In genomic region chr16:68235105-68235881, GRCh38 we compare ENCODE assay signal across 1 cellular context.
TF ChIP-seq lines count a peak whose summit lies in the region.

No MANE protein-coding gene starts in this region.

TF ChIP-seq in HepG2, 621 proteins besides CTCF, POLR2A, EP300 and RAD21 (continued from another document and continues in another):
- TF ChIP-seq, protein P1, sequence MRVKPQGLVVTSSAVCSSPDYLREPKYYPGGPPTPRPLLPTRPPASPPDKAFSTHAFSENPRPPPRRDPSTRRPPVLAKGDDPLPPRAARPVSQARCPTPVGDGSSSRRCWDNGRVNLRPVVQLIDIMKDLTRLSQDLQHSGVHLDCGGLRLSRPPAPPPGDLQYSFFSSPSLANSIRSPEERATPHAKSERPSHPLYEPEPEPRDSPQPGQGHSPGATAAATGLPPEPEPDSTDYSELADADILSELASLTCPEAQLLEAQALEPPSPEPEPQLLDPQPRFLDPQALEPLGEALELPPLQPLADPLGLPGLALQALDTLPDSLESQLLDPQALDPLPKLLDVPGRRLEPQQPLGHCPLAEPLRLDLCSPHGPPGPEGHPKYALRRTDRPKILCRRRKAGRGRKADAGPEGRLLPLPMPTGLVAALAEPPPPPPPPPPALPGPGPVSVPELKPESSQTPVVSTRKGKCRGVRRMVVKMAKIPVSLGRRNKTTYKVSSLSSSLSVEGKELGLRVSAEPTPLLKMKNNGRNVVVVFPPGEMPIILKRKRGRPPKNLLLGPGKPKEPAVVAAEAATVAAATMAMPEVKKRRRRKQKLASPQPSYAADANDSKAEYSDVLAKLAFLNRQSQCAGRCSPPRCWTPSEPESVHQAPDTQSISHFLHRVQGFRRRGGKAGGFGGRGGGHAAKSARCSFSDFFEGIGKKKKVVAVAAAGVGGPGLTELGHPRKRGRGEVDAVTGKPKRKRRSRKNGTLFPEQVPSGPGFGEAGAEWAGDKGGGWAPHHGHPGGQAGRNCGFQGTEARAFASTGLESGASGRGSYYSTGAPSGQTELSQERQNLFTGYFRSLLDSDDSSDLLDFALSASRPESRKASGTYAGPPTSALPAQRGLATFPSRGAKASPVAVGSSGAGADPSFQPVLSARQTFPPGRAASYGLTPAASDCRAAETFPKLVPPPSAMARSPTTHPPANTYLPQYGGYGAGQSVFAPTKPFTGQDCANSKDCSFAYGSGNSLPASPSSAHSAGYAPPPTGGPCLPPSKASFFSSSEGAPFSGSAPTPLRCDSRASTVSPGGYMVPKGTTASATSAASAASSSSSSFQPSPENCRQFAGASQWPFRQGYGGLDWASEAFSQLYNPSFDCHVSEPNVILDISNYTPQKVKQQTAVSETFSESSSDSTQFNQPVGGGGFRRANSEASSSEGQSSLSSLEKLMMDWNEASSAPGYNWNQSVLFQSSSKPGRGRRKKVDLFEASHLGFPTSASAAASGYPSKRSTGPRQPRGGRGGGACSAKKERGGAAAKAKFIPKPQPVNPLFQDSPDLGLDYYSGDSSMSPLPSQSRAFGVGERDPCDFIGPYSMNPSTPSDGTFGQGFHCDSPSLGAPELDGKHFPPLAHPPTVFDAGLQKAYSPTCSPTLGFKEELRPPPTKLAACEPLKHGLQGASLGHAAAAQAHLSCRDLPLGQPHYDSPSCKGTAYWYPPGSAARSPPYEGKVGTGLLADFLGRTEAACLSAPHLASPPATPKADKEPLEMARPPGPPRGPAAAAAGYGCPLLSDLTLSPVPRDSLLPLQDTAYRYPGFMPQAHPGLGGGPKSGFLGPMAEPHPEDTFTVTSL (CRISPR knock-in tag; IDR thresholded peaks at IDR 0.05; ENCODE audit: borderline replicate concordance) = peak; percentile 49
- no peak for TF ChIP-seq KLF13 (CRISPR knock-in tag; IDR thresholded peaks at IDR 0.05)
- TF ChIP-seq ZNF557 (CRISPR knock-in tag; IDR thresholded peaks at IDR 0.05) = no peak
- no peak; the same call in 1 of the 2 replicates for TF ChIP-seq AHR (CRISPR knock-in tag; IDR thresholded peaks at IDR 0.05)
- TF ChIP-seq ZBTB39 (CRISPR knock-in tag; IDR thresholded peaks at IDR 0.05) = peak; percentile 41; the same call in 1 of the 2 replicates
- no peak for TF ChIP-seq IKZF1 (IDR thresholded peaks at IDR 0.05)
- TF ChIP-seq CBX1 (IDR thresholded peaks at IDR 0.05; ENCODE audit: low read depth) = no peak
- TF ChIP-seq ZNF451 (CRISPR knock-in tag; IDR thresholded peaks at IDR 0.05) = no peak; the same call in 1 of the 2 replicates
- 0 out of 2 replicates have a peak, but pooled peaks have one; percentile 25 for TF ChIP-seq ZNF674 (CRISPR knock-in tag; IDR thresholded peaks at IDR 0.05; ENCODE audit: low read depth)
- no peak; the same call in 1 of the 2 replicates for TF ChIP-seq ZNF616 (CRISPR knock-in tag; IDR thresholded peaks at IDR 0.05; ENCODE audit: low read depth)
- TF ChIP-seq ATF7 (IDR thresholded peaks at IDR 0.05) = no peak
- no peak; the same call in 1 of the 2 replicates for TF ChIP-seq ATF7 (CRISPR knock-in tag; IDR thresholded peaks at IDR 0.05)
- TF ChIP-seq PRPF4 (IDR thresholded peaks at IDR 0.05; ENCODE audit: low read depth, low read length, poor library complexity, severe bottlenecking) = no peak
- no peak; the same call in 1 of the 2 replicates for TF ChIP-seq ZNF318 (CRISPR knock-in tag; IDR thresholded peaks at IDR 0.05)
- no peak for TF ChIP-seq TEAD3 (CRISPR knock-in tag; optimal IDR thresholded peaks at IDR 0.05; ENCODE audit: borderline replicate concordance)
- TF ChIP-seq, protein P2, sequence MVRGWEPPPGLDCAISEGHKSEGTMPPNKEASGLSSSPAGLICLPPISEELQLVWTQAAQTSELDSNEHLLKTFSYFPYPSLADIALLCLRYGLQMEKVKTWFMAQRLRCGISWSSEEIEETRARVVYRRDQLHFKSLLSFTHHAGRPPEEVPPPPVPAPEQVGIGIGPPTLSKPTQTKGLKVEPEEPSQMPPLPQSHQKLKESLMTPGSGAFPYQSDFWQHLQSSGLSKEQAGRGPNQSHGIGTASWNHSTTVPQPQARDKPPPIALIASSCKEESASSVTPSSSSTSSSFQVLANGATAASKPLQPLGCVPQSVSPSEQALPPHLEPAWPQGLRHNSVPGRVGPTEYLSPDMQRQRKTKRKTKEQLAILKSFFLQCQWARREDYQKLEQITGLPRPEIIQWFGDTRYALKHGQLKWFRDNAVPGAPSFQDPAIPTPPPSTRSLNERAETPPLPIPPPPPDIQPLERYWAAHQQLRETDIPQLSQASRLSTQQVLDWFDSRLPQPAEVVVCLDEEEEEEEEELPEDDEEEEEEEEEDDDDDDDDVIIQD (CRISPR knock-in tag; IDR thresholded peaks at IDR 0.05; ENCODE audit: low read depth) = no peak
- TF ChIP-seq, protein P3, sequence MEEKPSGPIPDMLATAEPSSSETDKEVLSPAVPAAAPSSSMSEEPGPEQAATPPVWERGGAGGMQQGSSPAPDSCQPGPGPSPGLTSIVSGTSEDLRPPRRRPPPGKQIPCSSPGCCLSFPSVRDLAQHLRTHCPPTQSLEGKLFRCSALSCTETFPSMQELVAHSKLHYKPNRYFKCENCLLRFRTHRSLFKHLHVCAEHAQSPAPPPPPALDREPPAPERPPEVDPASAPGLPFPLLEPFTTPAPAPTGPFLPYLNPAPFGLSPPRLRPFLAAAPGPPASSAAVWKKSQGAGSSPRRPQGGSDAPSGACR (CRISPR knock-in tag; IDR thresholded peaks at IDR 0.05) = no peak
- no peak for TF ChIP-seq ZNF10 (CRISPR knock-in tag; IDR thresholded peaks at IDR 0.05; ENCODE audit: borderline replicate concordance, low read depth)
- TF ChIP-seq ZNF724P (CRISPR knock-in tag; IDR thresholded peaks at IDR 0.05; ENCODE audit: borderline replicate concordance) = no peak
- TF ChIP-seq, protein P4, sequence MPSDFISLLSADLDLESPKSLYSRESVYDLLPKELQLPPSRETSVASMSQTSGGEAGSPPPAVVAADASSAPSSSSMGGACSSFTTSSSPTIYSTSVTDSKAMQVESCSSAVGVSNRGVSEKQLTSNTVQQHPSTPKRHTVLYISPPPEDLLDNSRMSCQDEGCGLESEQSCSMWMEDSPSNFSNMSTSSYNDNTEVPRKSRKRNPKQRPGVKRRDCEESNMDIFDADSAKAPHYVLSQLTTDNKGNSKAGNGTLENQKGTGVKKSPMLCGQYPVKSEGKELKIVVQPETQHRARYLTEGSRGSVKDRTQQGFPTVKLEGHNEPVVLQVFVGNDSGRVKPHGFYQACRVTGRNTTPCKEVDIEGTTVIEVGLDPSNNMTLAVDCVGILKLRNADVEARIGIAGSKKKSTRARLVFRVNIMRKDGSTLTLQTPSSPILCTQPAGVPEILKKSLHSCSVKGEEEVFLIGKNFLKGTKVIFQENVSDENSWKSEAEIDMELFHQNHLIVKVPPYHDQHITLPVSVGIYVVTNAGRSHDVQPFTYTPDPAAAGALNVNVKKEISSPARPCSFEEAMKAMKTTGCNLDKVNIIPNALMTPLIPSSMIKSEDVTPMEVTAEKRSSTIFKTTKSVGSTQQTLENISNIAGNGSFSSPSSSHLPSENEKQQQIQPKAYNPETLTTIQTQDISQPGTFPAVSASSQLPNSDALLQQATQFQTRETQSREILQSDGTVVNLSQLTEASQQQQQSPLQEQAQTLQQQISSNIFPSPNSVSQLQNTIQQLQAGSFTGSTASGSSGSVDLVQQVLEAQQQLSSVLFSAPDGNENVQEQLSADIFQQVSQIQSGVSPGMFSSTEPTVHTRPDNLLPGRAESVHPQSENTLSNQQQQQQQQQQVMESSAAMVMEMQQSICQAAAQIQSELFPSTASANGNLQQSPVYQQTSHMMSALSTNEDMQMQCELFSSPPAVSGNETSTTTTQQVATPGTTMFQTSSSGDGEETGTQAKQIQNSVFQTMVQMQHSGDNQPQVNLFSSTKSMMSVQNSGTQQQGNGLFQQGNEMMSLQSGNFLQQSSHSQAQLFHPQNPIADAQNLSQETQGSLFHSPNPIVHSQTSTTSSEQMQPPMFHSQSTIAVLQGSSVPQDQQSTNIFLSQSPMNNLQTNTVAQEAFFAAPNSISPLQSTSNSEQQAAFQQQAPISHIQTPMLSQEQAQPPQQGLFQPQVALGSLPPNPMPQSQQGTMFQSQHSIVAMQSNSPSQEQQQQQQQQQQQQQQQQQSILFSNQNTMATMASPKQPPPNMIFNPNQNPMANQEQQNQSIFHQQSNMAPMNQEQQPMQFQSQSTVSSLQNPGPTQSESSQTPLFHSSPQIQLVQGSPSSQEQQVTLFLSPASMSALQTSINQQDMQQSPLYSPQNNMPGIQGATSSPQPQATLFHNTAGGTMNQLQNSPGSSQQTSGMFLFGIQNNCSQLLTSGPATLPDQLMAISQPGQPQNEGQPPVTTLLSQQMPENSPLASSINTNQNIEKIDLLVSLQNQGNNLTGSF (CRISPR knock-in tag; IDR thresholded peaks at IDR 0.05) = peak; percentile 29; the same call in 1 of the 2 replicates
- no peak for TF ChIP-seq NCOA2 (CRISPR knock-in tag; IDR thresholded peaks at IDR 0.05)
- TF ChIP-seq ZNF7 (CRISPR knock-in tag; IDR thresholded peaks at IDR 0.05) = no peak
- TF ChIP-seq ZFP91 (CRISPR knock-in tag; IDR thresholded peaks at IDR 0.05; ENCODE audit: borderline replicate concordance) = peak; percentile 46; the same call in 1 of the 2 replicates
- 0 out of 2 replicates have a peak, but pooled peaks have one; percentile 18 for TF ChIP-seq BCL6 (CRISPR knock-in tag; IDR thresholded peaks at IDR 0.05)
- peak; percentile 32 for TF ChIP-seq YY1 (IDR thresholded peaks at IDR 0.05; ENCODE audit: insufficient read depth, insufficient replicate concordance, low read depth, low read length)
- no peak for TF ChIP-seq ZNF20 (CRISPR knock-in tag; IDR thresholded peaks at IDR 0.05)
- TF ChIP-seq BRD4 (CRISPR knock-in tag; IDR thresholded peaks at IDR 0.05) = peak; percentile 42
- TF ChIP-seq ZNF792 (CRISPR knock-in tag; IDR thresholded peaks at IDR 0.05) = no peak
- no peak for TF ChIP-seq JDP2 (CRISPR knock-in tag; IDR thresholded peaks at IDR 0.05; ENCODE audit: borderline replicate concordance)
